1 cellular context compared by ENCODE assay signal in the genomic region with DNA sequence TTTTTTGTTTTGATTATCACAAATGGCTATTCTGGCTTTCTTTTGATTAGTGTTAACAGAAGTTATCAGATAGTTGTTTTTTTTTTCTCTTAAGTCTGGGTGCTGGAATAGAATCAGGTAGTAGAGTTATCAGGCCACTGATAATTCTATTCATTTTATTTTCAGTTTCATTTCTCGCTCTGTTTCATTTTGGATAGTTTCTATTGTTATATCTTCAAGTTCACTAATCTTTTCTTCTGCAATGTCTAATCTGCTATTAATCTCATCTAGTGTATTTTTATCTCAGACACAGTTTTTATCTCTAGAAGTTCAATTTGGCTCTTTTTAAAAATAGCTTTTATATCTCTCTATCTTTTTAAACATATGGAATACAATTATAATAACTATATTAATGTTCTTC.
TF ChIP-seq lines count a peak whose summit lies in the region.

No MANE protein-coding gene starts in this region.

TF ChIP-seq in SK-N-SH, 30 proteins besides CTCF, POLR2A, EP300 and RAD21 (continued from another document):
- TF ChIP-seq CHD2 (IDR thresholded peaks at IDR 0.05; ENCODE audit: low read length, partially characterized antibody), result no peak
